In genomic region chr1:150973826-150974579, GRCh38 we compare ENCODE assay signal across 8 cellular contexts. TPM values are rescaled to one million over a fixed set of nuclear protein-coding genes. Genes with fewer than 3 reads are reported as not detected.
DNase-seq lines count a peak whose midpoint lies in the region; ATAC-seq and TF ChIP-seq lines count a peak whose summit lies in the region.

No MANE protein-coding gene starts in this region.

- H3K27me3 ChIP-seq in GM23338 (ENCODE audit: insufficient read depth) = 0 out of 2 replicates have a peak, but pooled peaks cover 3% of the 10 kb centered on the region
- peaks cover 4% of the 10 kb centered on the region for H3K27me3 ChIP-seq in ectodermal cell (ENCODE audit: control insufficient read depth, insufficient read depth, low read length, poor library complexity, severe bottlenecking)
- H3K27me3 ChIP-seq in mesendoderm (ENCODE audit: insufficient read depth, low read length, poor library complexity) = no peaks in the 10 kb centered on the region
- H3K27me3 ChIP-seq in stomach = no peaks in the 10 kb centered on the region

- peak overlapping the region; percentile 83 for H3K9ac ChIP-seq in mesendoderm (ENCODE audit: low read length)

- H3K9me3 ChIP-seq in ectodermal cell (ENCODE audit: control insufficient read depth, low read length) = no peaks in the 10 kb centered on the region
- H3K9me3 ChIP-seq in stomach = no peaks in the 10 kb centered on the region

- no peak for TF ChIP-seq EP300 in stomach (IDR thresholded peaks at IDR 0.05)

- peaks cover 14% of the 10 kb centered on the region for H3F3A ChIP-seq in GM23338 (replicated peaks; ENCODE audit: low read depth)

- peak overlapping the region; percentile 95 for H2AK5ac ChIP-seq in mesendoderm (ENCODE audit: low read length)

- peak overlapping the region; percentile 98 for H3K18ac ChIP-seq in mesendoderm (ENCODE audit: low read length)

- H3K4me3 Mint-ChIP-seq in GM23338 = peak overlapping the region; percentile 82
- peak overlapping the region; percentile 86 for H3K4me3 Mint-ChIP-seq in activated CD4-positive, alpha-beta memory T cell treated with anti-CD3 and anti-CD28 coated beads, Interleukin-2, amount 10 ng/mL, durations not matched to agents 7 days and 5 days

- H3K4me1 Mint-ChIP-seq in GM23338 = peaks cover 62% of the 10 kb centered on the region
- H3K4me1 Mint-ChIP-seq in activated CD4-positive, alpha-beta memory T cell treated with anti-CD3 and anti-CD28 coated beads, Interleukin-2, amount 10 ng/mL, durations not matched to agents 7 days and 5 days = peaks cover 67% of the 10 kb centered on the region

- no peaks in the 10 kb centered on the region for H3K36me3 ChIP-seq in GM23338 (ENCODE audit: insufficient read depth)
- no peaks in the 10 kb centered on the region for H3K36me3 ChIP-seq in ectodermal cell (ENCODE audit: control insufficient read depth, insufficient read depth, low read length)
- H3K36me3 ChIP-seq in mesendoderm (ENCODE audit: control insufficient read depth, insufficient read depth, low read length) = no peaks in the 10 kb centered on the region
- peaks cover 0 to 3% (median 1%) of the 10 kb centered on the region in 4 donors for H3K36me3 ChIP-seq in stomach

- H2BK5ac ChIP-seq in mesendoderm (ENCODE audit: low read length) = peak overlapping the region; percentile 54

- 0% methylated on average over 67 of the region's 67 CpGs for WGBS in ectodermal cell, 2 experiments
- no CpG with 5 or more reads among the region's 67 CpGs for WGBS in mesendoderm (ENCODE audit: extremely low coverage, insufficient coverage, low lambda C conversion rate)
- WGBS in stomach, 5 donors = 0 to 1% (median 0%) methylated on average over 23 to 66 of the region's 67 CpGs; no CpG with 5 or more reads in 1 of the 5 donors

- H3K27me3 Mint-ChIP-seq in GM23338 (ENCODE audit: insufficient read depth, low read depth, poor library complexity) = peaks cover 24% of the 10 kb centered on the region
- H3K27me3 Mint-ChIP-seq in activated CD4-positive, alpha-beta memory T cell treated with anti-CD3 and anti-CD28 coated beads, Interleukin-2, amount 10 ng/mL, durations not matched to agents 7 days and 5 days = no peaks in the 10 kb centered on the region

- intact Hi-C loops in stomach (cut with DNase I; ENCODE audit: low total_unique reads) = no loop called here

- ATAC-seq in GM23338 = peak; percentile 1; the same call in 2 of the 3 replicates

- H4K20me1 ChIP-seq in GM23338 (replicated peaks; ENCODE audit: insufficient read depth) = peaks cover 20% of the 10 kb centered on the region; the same call in 1 of the 2 replicates

- peaks cover 60% of the 10 kb centered on the region for H3K79me2 ChIP-seq in GM23338 (replicated peaks; ENCODE audit: insufficient read depth)
- peaks cover 49% of the 10 kb centered on the region for H3K79me2 ChIP-seq in mesendoderm (ENCODE audit: control insufficient read depth, insufficient read depth, low read length)

- H3K4me2 ChIP-seq in GM23338 (peak overlapping the region; percentile 96), mesendoderm (ENCODE audit: low read length) (peak overlapping the region; percentile 99)

- no peak overlapping the region for H2AFZ ChIP-seq in GM23338

- no peak for TF ChIP-seq CTCF in GM23338 (conservative IDR thresholded peaks at IDR 0.05; ENCODE audit: low read depth in 2 of 2)
- no peak for TF ChIP-seq CTCF in NB4 (IDR thresholded peaks at IDR 0.05; ENCODE audit: low read depth, low read length)
- no peak for TF ChIP-seq CTCF in stomach (IDR thresholded peaks at IDR 0.05)

- CTCF ChIA-PET in activated CD4-positive, alpha-beta memory T cell treated with anti-CD3 and anti-CD28 coated beads, Interleukin-2, amount 10 ng/mL, durations not matched to agents 7 days and 5 days (lab: Charles Lee) = interaction anchor here (0.9 to 2.0 kb wide), 6 partner anchors 8 to 413 kb away, joined by 3 to 8 read pairs (median 4); partner anchors contain the start of gene MINDY1

- peaks cover 19% of the 10 kb centered on the region for H3K79me1 ChIP-seq in mesendoderm (ENCODE audit: low read length)

- peaks cover 63% of the 10 kb centered on the region for H3K4me1 ChIP-seq in GM23338 (ENCODE audit: insufficient read depth)
- H3K4me1 ChIP-seq in ectodermal cell (ENCODE audit: control insufficient read depth, insufficient read depth, low read length) = peaks cover 35% of the 10 kb centered on the region
- H3K4me1 ChIP-seq in mesendoderm (ENCODE audit: control insufficient read depth, low read depth, low read length) = peaks cover 32% of the 10 kb centered on the region
- H3K4me1 ChIP-seq in stomach = peaks cover 62 to 89% (median 81%) of the 10 kb centered on the region in 4 donors

- no peak overlapping the region for H2BK15ac ChIP-seq in mesendoderm (replicated peaks; ENCODE audit: low read depth)

- H3K56ac ChIP-seq in mesendoderm (ENCODE audit: low read length) = peak overlapping the region; percentile 81

- peak overlapping the region; percentile 88 for H3K4me3 ChIP-seq in GM23338
- peak overlapping the region; percentile 93 for H3K4me3 ChIP-seq in NB4 (ENCODE audit: low read depth, low read length)
- peak overlapping the region; percentile 88 for H3K4me3 ChIP-seq in ectodermal cell (ENCODE audit: insufficient read depth, low read depth, low read length)
- peak overlapping the region; percentile 88 for H3K4me3 ChIP-seq in mesendoderm (ENCODE audit: low read length)
- peak overlapping the region; percentile 80 to 97 (median 93) for H3K4me3 ChIP-seq in stomach

- POLR2A ChIA-PET in activated CD4-positive, alpha-beta memory T cell treated with anti-CD3 and anti-CD28 coated beads, Interleukin-2, amount 10 ng/mL, durations not matched to agents 7 days and 5 days (lab: Charles Lee) = interaction anchor here (0.5 to 2.5 kb wide), 33 partner anchors 9 to 740 kb away, joined by 3 to 21 read pairs (median 4); partner anchors contain the start of genes GABPB2, GOLPH3L, MCL1 and MINDY1

- no peak overlapping the region for H3K27ac Mint-ChIP-seq in GM23338
- H3K27ac Mint-ChIP-seq in activated CD4-positive, alpha-beta memory T cell treated with anti-CD3 and anti-CD28 coated beads, Interleukin-2, amount 10 ng/mL, durations not matched to agents 7 days and 5 days = peak overlapping the region; percentile 74

- peaks cover 15% of the 10 kb centered on the region for H3K36me3 Mint-ChIP-seq in GM23338 (ENCODE audit: low read depth)
- H3K36me3 Mint-ChIP-seq in activated CD4-positive, alpha-beta memory T cell treated with anti-CD3 and anti-CD28 coated beads, Interleukin-2, amount 10 ng/mL, durations not matched to agents 7 days and 5 days (ENCODE audit: low read depth) = peaks cover 11% of the 10 kb centered on the region

- no peaks in the 10 kb centered on the region for H3K9me2 ChIP-seq in GM23338 (ENCODE audit: insufficient read depth)

- peak; percentile 34 for DNase-seq in EL
- DNase-seq in GM23338 (ENCODE audit: low spot score) = peak; percentile 53
- peak; percentile 69 for DNase-seq in NB4 (ENCODE audit: low read depth)
- peak; percentile 46 for DNase-seq in activated CD4-positive, alpha-beta memory T cell treated with anti-CD3 and anti-CD28 coated beads, Interleukin-2, amount 10 ng/mL, durations not matched to agents 7 days and 5 days
- DNase-seq in mesendoderm = peak; percentile 50
- peak; percentile 48 for DNase-seq in stomach
- DNase-seq in NCI-H1048 (lab: John Stamatoyannopoulos, UW) = no peak

- no peak for TF ChIP-seq POLR2A in NB4 (IDR thresholded peaks at IDR 0.05; ENCODE audit: extremely low read depth, insufficient read length)
- TF ChIP-seq POLR2A in stomach (IDR thresholded peaks at IDR 0.05) = no peak

- H3K27ac ChIP-seq in GM23338 (ENCODE audit: low read depth) (0 out of 2 replicates have a peak overlapping the region, but pooled peaks have one; percentile 50), ectodermal cell (ENCODE audit: insufficient read depth, low read depth, low read length, poor library complexity, severe bottlenecking) (no peak overlapping the region), mesendoderm (ENCODE audit: low read depth, low read length) (peak overlapping the region; percentile 84), stomach (peak overlapping the region; percentile 91 to 99 (median 91))

- H3K23ac ChIP-seq in mesendoderm (ENCODE audit: low read length) = peak overlapping the region; percentile 95

- no peak overlapping the region for H4K8ac ChIP-seq in mesendoderm (ENCODE audit: low read depth, low read length)

- peak overlapping the region; percentile 64 for H2BK120ac ChIP-seq in mesendoderm (ENCODE audit: low read depth, low read length)

- no peak overlapping the region for H4K5ac ChIP-seq in mesendoderm (ENCODE audit: low read length)

- H3K4ac ChIP-seq in mesendoderm (ENCODE audit: low read depth, low read length) = peak overlapping the region; percentile 99

- H3K9me3 Mint-ChIP-seq in GM23338 = peaks cover 4% of the 10 kb centered on the region; the same call in 1 of the 3 replicates
- no peaks in the 10 kb centered on the region for H3K9me3 Mint-ChIP-seq in activated CD4-positive, alpha-beta memory T cell treated with anti-CD3 and anti-CD28 coated beads, Interleukin-2, amount 10 ng/mL, durations not matched to agents 7 days and 5 days

RNA-seq across cellular contexts. Expression of gene CERS2, which starts 0.6 kb away (rescaled TPM):
- 120 and 122 TPM in 2 replicates for total RNA-seq in GM23338 (2014; rRNA removed; shearing (Covaris generic))
- polyA plus RNA-seq in GM23338 (2016; fragmentation: Nextera tagmentation; extraction: Ambion mirVana) (75.1 and 83.3 TPM in 2 replicates), stomach (100 to 1,000 TPM; 101 to 125 (median 114) TPM)
- 100 to 1,000 TPM; 177 to 181 TPM for total RNA-seq in activated CD4-positive, alpha-beta memory T cell treated with anti-CD3 and anti-CD28 coated beads, Interleukin-2, amount 10 ng/mL, durations not matched to agents 7 days and 5 days
- polyA plus RNA-seq in ectodermal cell (2013, experiment 1 of 4) = 186 TPM
- 204 TPM for polyA plus RNA-seq in ectodermal cell (2013, experiment 2 of 4)
- polyA plus RNA-seq in ectodermal cell (2013, experiment 3 of 4) = 125 TPM
- 137 TPM for polyA plus RNA-seq in ectodermal cell (2013, experiment 4 of 4)
- polyA plus RNA-seq in mesendoderm (2013, experiment 1 of 2) = 226 TPM
- 224 TPM for polyA plus RNA-seq in mesendoderm (2013, experiment 2 of 2)
- total RNA-seq in stomach = 100 to 1,000 TPM in 2 of 5 donors, 10 to 100 TPM in 3; 24.9 to 117 (median 76.0) TPM

RNA-seq across cellular contexts. Expression of gene ANXA9, which starts 8.1 kb away (rescaled TPM):
- 1.7 and 2.2 TPM in 2 replicates for total RNA-seq in GM23338 (2014; rRNA removed; shearing (Covaris generic))
- polyA plus RNA-seq in GM23338 (2016; fragmentation: Nextera tagmentation; extraction: Ambion mirVana) (1.0 and 1.4 TPM in 2 replicates), stomach (under 1 TPM; 0.44 to 0.63 (median 0.46) TPM)
- not detected for total RNA-seq in activated CD4-positive, alpha-beta memory T cell treated with anti-CD3 and anti-CD28 coated beads, Interleukin-2, amount 10 ng/mL, durations not matched to agents 7 days and 5 days
- 0.37 TPM for polyA plus RNA-seq in ectodermal cell (2013, experiment 1 of 4)
- 0.53 TPM for polyA plus RNA-seq in ectodermal cell (2013, experiment 2 of 4)
- polyA plus RNA-seq in ectodermal cell (2013, experiment 3 of 4) = 0.48 TPM
- 0.28 TPM for polyA plus RNA-seq in ectodermal cell (2013, experiment 4 of 4)
- polyA plus RNA-seq in mesendoderm (2013, experiment 1 of 2) = 1.8 TPM
- polyA plus RNA-seq in mesendoderm (2013, experiment 2 of 2) = 1.9 TPM
- not detected for total RNA-seq in stomach

RNA-seq across cellular contexts. Expression of gene MINDY1, which starts 32.7 kb away (rescaled TPM):
- 9.7 and 10.3 TPM in 2 replicates for total RNA-seq in GM23338 (2014; rRNA removed; shearing (Covaris generic))
- polyA plus RNA-seq in GM23338 (2016; fragmentation: Nextera tagmentation; extraction: Ambion mirVana) (4.2 and 4.5 TPM in 2 replicates), stomach (10 to 100 TPM in 2 of 3 donors, 1 to 10 TPM in 1; 9.8 to 18.8 (median 16.1) TPM)
- total RNA-seq in activated CD4-positive, alpha-beta memory T cell treated with anti-CD3 and anti-CD28 coated beads, Interleukin-2, amount 10 ng/mL, durations not matched to agents 7 days and 5 days = 10 to 100 TPM; 19.9 to 20.5 TPM
- polyA plus RNA-seq in ectodermal cell (2013, experiment 1 of 4) = 17.6 TPM
- polyA plus RNA-seq in ectodermal cell (2013, experiment 2 of 4) = 17.7 TPM
- 17.6 TPM for polyA plus RNA-seq in ectodermal cell (2013, experiment 3 of 4)
- 18.8 TPM for polyA plus RNA-seq in ectodermal cell (2013, experiment 4 of 4)
- 4.6 TPM for polyA plus RNA-seq in mesendoderm (2013, experiment 1 of 2)
- polyA plus RNA-seq in mesendoderm (2013, experiment 2 of 2) = 4.8 TPM
- 10 to 100 TPM; 19.1 to 60.0 (median 40.6) TPM for total RNA-seq in stomach

RNA-seq across cellular contexts. Expression of gene PRUNE1, which starts 34.2 kb away (rescaled TPM):
- total RNA-seq in GM23338 (2014; rRNA removed; shearing (Covaris generic)) = 23.7 and 33.2 TPM in 2 replicates
- polyA plus RNA-seq in GM23338 (2016; fragmentation: Nextera tagmentation; extraction: Ambion mirVana) = 14.7 and 16.7 TPM in 2 replicates
- total RNA-seq in activated CD4-positive, alpha-beta memory T cell treated with anti-CD3 and anti-CD28 coated beads, Interleukin-2, amount 10 ng/mL, durations not matched to agents 7 days and 5 days = 10 to 100 TPM; 13.8 to 16.6 TPM
- 30.7 TPM for polyA plus RNA-seq in ectodermal cell (2013, experiment 1 of 4)
- 33.8 TPM for polyA plus RNA-seq in ectodermal cell (2013, experiment 2 of 4)
- 27.1 TPM for polyA plus RNA-seq in ectodermal cell (2013, experiment 3 of 4)
- 28.3 TPM for polyA plus RNA-seq in ectodermal cell (2013, experiment 4 of 4)
- polyA plus RNA-seq in mesendoderm (2013, experiment 1 of 2) = 23.7 TPM
- 23.8 TPM for polyA plus RNA-seq in mesendoderm (2013, experiment 2 of 2)
- total RNA-seq in stomach = 100 to 1,000 TPM in 1 of 5 donors, 10 to 100 TPM in 3, 1 to 10 TPM in 1; 2.9 to 118 (median 21.2) TPM
- 10 to 100 TPM; 10.8 to 12.7 (median 11.7) TPM for polyA plus RNA-seq in stomach

RNA-seq across cellular contexts. Expression of gene SETDB1, which starts 47.8 kb away (rescaled TPM):
- total RNA-seq in GM23338 (2014; rRNA removed; shearing (Covaris generic)) = 33.0 and 47.4 TPM in 2 replicates
- 15.1 and 16.9 TPM in 2 replicates for polyA plus RNA-seq in GM23338 (2016; fragmentation: Nextera tagmentation; extraction: Ambion mirVana)
- total RNA-seq in activated CD4-positive, alpha-beta memory T cell treated with anti-CD3 and anti-CD28 coated beads, Interleukin-2, amount 10 ng/mL, durations not matched to agents 7 days and 5 days = 10 to 100 TPM; 49.5 to 51.5 TPM
- polyA plus RNA-seq in ectodermal cell (2013, experiment 1 of 4) = 65.5 TPM
- 70.4 TPM for polyA plus RNA-seq in ectodermal cell (2013, experiment 2 of 4)
- 48.8 TPM for polyA plus RNA-seq in ectodermal cell (2013, experiment 3 of 4)
- 56.5 TPM for polyA plus RNA-seq in ectodermal cell (2013, experiment 4 of 4)
- polyA plus RNA-seq in mesendoderm (2013, experiment 1 of 2) = 23.4 TPM
- 22.4 TPM for polyA plus RNA-seq in mesendoderm (2013, experiment 2 of 2)
- total RNA-seq in stomach = 10 to 100 TPM; 25.4 to 77.3 (median 56.0) TPM
- 10 to 100 TPM; 13.8 to 19.6 (median 17.3) TPM for polyA plus RNA-seq in stomach
